ENCODE assay signal across 20 cellular contexts in genomic region chr7:34846976-34847375, GRCh38.
DNase-seq lines count a peak whose midpoint lies in the region; ATAC-seq and TF ChIP-seq lines count a peak whose summit lies in the region.
"Had no signal": no experiment of that assay in that cellular context is flagged by ENCODE, and none has a peak within 500 bp of the region (broad histone marks: within the 10 kb centered on the region; RNA-seq: fewer than 3 reads in every experiment).

No MANE protein-coding gene starts in this region.

- H4K20me1 ChIP-seq in GM23338 (replicated peaks; ENCODE audit: insufficient read depth) (no peaks in the 10 kb centered on the region), fibroblast of lung (ENCODE audit: control insufficient read depth, extremely low read depth, insufficient read depth, low read length) (no peaks in the 10 kb centered on the region)
- H4K20me1 ChIP-seq: BLaER1 treated with 17β-estradiol and CSF1 and Interleukin-3, amounts not matched to agents 10 nM and 100 nM had no signal

- no peak overlapping the region for H2BK120ac ChIP-seq in mesendoderm (ENCODE audit: low read depth, low read length)

- H3K36me3 Mint-ChIP-seq in GM23338 (ENCODE audit: low read depth) = no peaks in the 10 kb centered on the region; the same call in 2 of the 3 replicates
- H3K36me3 Mint-ChIP-seq: CD14-positive monocyte; CD8-positive, alpha-beta memory T cell had no signal

- no peak overlapping the region for H2AK5ac ChIP-seq in mesendoderm (ENCODE audit: low read length)

- H3K4me3 Mint-ChIP-seq in GM23338 = no peak overlapping the region
- no peak overlapping the region for H3K4me3 Mint-ChIP-seq in stimulated activated naive CD8-positive, alpha-beta T cell treated with anti-CD3 and anti-CD28 coated beads, Interleukin-15, amount 100 ng/mL, for 72 hours
- H3K4me3 Mint-ChIP-seq: CD14-positive monocyte; CD4-positive, alpha-beta T cell; CD8-positive, alpha-beta memory T cell had no signal

- H3K36me3 ChIP-seq in GM23338 (ENCODE audit: insufficient read depth) = no peaks in the 10 kb centered on the region
- no peaks in the 10 kb centered on the region for H3K36me3 ChIP-seq in fibroblast of lung (ENCODE audit: control insufficient read depth, insufficient read depth, low read length)
- no peaks in the 10 kb centered on the region for H3K36me3 ChIP-seq in mesendoderm (ENCODE audit: control insufficient read depth, insufficient read depth, low read length)
- H3K36me3 ChIP-seq: BE2C; BLaER1 treated with 17β-estradiol and CSF1 and Interleukin-3, amounts not matched to agents 10 nM and 100 nM had no signal

- H3K9me3 Mint-ChIP-seq in GM23338 = peaks cover 13% of the 10 kb centered on the region; the same call in 2 of the 3 replicates
- H3K9me3 Mint-ChIP-seq in stimulated activated naive CD8-positive, alpha-beta T cell treated with anti-CD3 and anti-CD28 coated beads, Interleukin-15, amount 100 ng/mL, for 72 hours = peaks cover 0 to 10% of the 10 kb centered on the region in 2 donors
- H3K9me3 Mint-ChIP-seq: CD4-positive, alpha-beta T cell had no signal

- no peak overlapping the region for H3K23ac ChIP-seq in mesendoderm (ENCODE audit: low read length)

- H3K4ac ChIP-seq in mesendoderm (ENCODE audit: low read depth, low read length) = no peak overlapping the region

- H3K4me3 ChIP-seq in GM23338 (no peak overlapping the region), fibroblast of lung (replicated peaks in 1 of 4; ENCODE audit: control extremely low read depth in 1 of 4, insufficient read depth in 1 of 4, low read depth in 3 of 4, low read length in 4 of 4) (no peak overlapping the region), mesendoderm (ENCODE audit: low read length) (no peak overlapping the region)
- H3K4me3 ChIP-seq: BLaER1 treated with 17β-estradiol and CSF1 and Interleukin-3, amounts not matched to agents 10 nM and 100 nM had no signal

- H3K27me3 ChIP-seq in GM23338 (ENCODE audit: insufficient read depth) = no peaks in the 10 kb centered on the region
- no peaks in the 10 kb centered on the region for H3K27me3 ChIP-seq in fibroblast of lung (ENCODE audit: control insufficient read depth, insufficient read depth, low read length)
- no peaks in the 10 kb centered on the region for H3K27me3 ChIP-seq in mesendoderm (ENCODE audit: insufficient read depth, low read length, poor library complexity)
- H3K27me3 ChIP-seq: BE2C; BLaER1 treated with 17β-estradiol and CSF1 and Interleukin-3, amounts not matched to agents 10 nM and 100 nM had no signal

- H3K27ac ChIP-seq in GM23338 (ENCODE audit: low read depth) (no peak overlapping the region), fibroblast of lung (ENCODE audit: insufficient read depth, low read length) (no peak overlapping the region), mesendoderm (ENCODE audit: low read depth, low read length) (no peak overlapping the region)
- H3K27ac ChIP-seq: 22Rv1; BLaER1 treated with 17β-estradiol and CSF1 and Interleukin-3, amounts not matched to agents 10 nM and 100 nM had no signal

- H3K27ac Mint-ChIP-seq in GM23338 = no peak overlapping the region
- no peak overlapping the region for H3K27ac Mint-ChIP-seq in stimulated activated naive CD8-positive, alpha-beta T cell treated with anti-CD3 and anti-CD28 coated beads, Interleukin-15, amount 100 ng/mL, for 72 hours
- H3K27ac Mint-ChIP-seq: CD14-positive monocyte; CD4-positive, alpha-beta T cell; CD8-positive, alpha-beta memory T cell had no signal

- H3K27me3 Mint-ChIP-seq in GM23338 (ENCODE audit: insufficient read depth, low read depth, poor library complexity) = no peaks in the 10 kb centered on the region
- peaks cover 40% of the 10 kb centered on the region for H3K27me3 Mint-ChIP-seq in stimulated activated naive CD8-positive, alpha-beta T cell treated with anti-CD3 and anti-CD28 coated beads, Interleukin-15, amount 100 ng/mL, for 72 hours

- ATAC-seq in GM23338 (no peak), GM18868 (IDR thresholded peaks at IDR 0.05; ENCODE audit: unreplicated experiment) (no peak)
- no peak for ATAC-seq in stimulated activated naive CD8-positive, alpha-beta T cell treated with anti-CD3 and anti-CD28 coated beads, Interleukin-15, amount 100 ng/mL, for 72 hours

- H2BK5ac ChIP-seq in mesendoderm (ENCODE audit: low read length) = no peak overlapping the region

- peaks cover 10% of the 10 kb centered on the region for H3K4me1 Mint-ChIP-seq in GM23338
- peaks cover 11% of the 10 kb centered on the region for H3K4me1 Mint-ChIP-seq in stimulated activated naive CD8-positive, alpha-beta T cell treated with anti-CD3 and anti-CD28 coated beads, Interleukin-15, amount 100 ng/mL, for 72 hours
- H3K4me1 Mint-ChIP-seq: CD14-positive monocyte had no signal

- TF ChIP-seq CTCF in GM23338 (conservative IDR thresholded peaks at IDR 0.05; ENCODE audit: low read depth in 2 of 2) (no peak), fibroblast of lung (conservative IDR thresholded peaks at IDR 0.05 in 1 of 2, IDR thresholded peaks at IDR 0.05 in 1 of 2; ENCODE audit: low read depth in 1 of 2, low read length in 2 of 2) (no peak)

- no peak overlapping the region for H4K8ac ChIP-seq in mesendoderm (ENCODE audit: low read depth, low read length)

- H3K4me2 ChIP-seq in GM23338 = no peak overlapping the region
- H3K4me2 ChIP-seq in fibroblast of lung (ENCODE audit: extremely low read depth, insufficient read depth, low read length) = no peak overlapping the region
- no peak overlapping the region for H3K4me2 ChIP-seq in mesendoderm (ENCODE audit: low read length)
- H3K4me2 ChIP-seq: BLaER1 treated with 17β-estradiol and CSF1 and Interleukin-3, amounts not matched to agents 10 nM and 100 nM had no signal

- no peak overlapping the region for H3K9ac ChIP-seq in fibroblast of lung (ENCODE audit: insufficient read depth, low read length)
- no peak overlapping the region for H3K9ac ChIP-seq in mesendoderm (ENCODE audit: low read length)
- H3K9ac ChIP-seq: BLaER1 treated with 17β-estradiol and CSF1 and Interleukin-3, amounts not matched to agents 10 nM and 100 nM had no signal

- H3F3A ChIP-seq in GM23338 (replicated peaks; ENCODE audit: low read depth) = no peaks in the 10 kb centered on the region

- no peak overlapping the region for H4K5ac ChIP-seq in mesendoderm (ENCODE audit: low read length)

- peak overlapping the region; percentile 38; the same call in 1 of the 2 replicates for H2AFZ ChIP-seq in GM23338
- no peak overlapping the region for H2AFZ ChIP-seq in fibroblast of lung (ENCODE audit: low read length)

- peaks cover 8% of the 10 kb centered on the region for H3K9me2 ChIP-seq in GM23338 (ENCODE audit: insufficient read depth)

- DNase-seq in GM23338 (ENCODE audit: low spot score) = no peak
- peak; percentile 23 for DNase-seq in astrocyte of the hippocampus (ENCODE audit: low read depth, low spot score)
- DNase-seq in fibroblast of lung (ENCODE audit: low read depth in 2 of 2) = peak; percentile 1 to 58
- DNase-seq in mesendoderm = no peak
- no peak for DNase-seq in stimulated activated naive CD8-positive, alpha-beta T cell treated with anti-CD3 and anti-CD28 coated beads, Interleukin-15, amount 100 ng/mL, for 72 hours
- no peak for DNase-seq in DMS 273 treated with DMSO at 0.1 percent for 48 hours (lab: John Stamatoyannopoulos, UW)
- no peak for DNase-seq in NCI-H1105 (lab: John Stamatoyannopoulos, UW)
- DNase-seq: AML-193; BE2C; CD4-positive, alpha-beta T cell; CD8-positive, alpha-beta memory T cell; DMS53; DMS79 treated with DMSO at 0.1 percent for 48 hours; GF-D8; H7; HCEC 1CT had no signal

- WGBS in mesendoderm (ENCODE audit: extremely low coverage, insufficient coverage, low lambda C conversion rate) = 100% methylated on average over 1 of the region's 5 CpGs

- no peak overlapping the region for H3K56ac ChIP-seq in mesendoderm (ENCODE audit: low read length)

- H3K18ac ChIP-seq in mesendoderm (ENCODE audit: low read length) = peak overlapping the region; percentile 76

- no peak overlapping the region for H2BK15ac ChIP-seq in mesendoderm (replicated peaks; ENCODE audit: low read depth)

- no peaks in the 10 kb centered on the region for H3K9me3 ChIP-seq in fibroblast of lung (ENCODE audit: control insufficient read depth, insufficient read depth, low read depth, low read length)
- H3K9me3 ChIP-seq: BE2C; BLaER1 treated with 17β-estradiol and CSF1 and Interleukin-3, amounts not matched to agents 10 nM and 100 nM had no signal

- H3K79me2 ChIP-seq in GM23338 (replicated peaks; ENCODE audit: insufficient read depth) (no peaks in the 10 kb centered on the region), fibroblast of lung (ENCODE audit: control insufficient read depth, insufficient read depth, low read length) (no peaks in the 10 kb centered on the region), mesendoderm (ENCODE audit: control insufficient read depth, insufficient read depth, low read length) (no peaks in the 10 kb centered on the region)

- no peaks in the 10 kb centered on the region for H3K79me1 ChIP-seq in mesendoderm (ENCODE audit: low read length)

- no peaks in the 10 kb centered on the region for H3K4me1 ChIP-seq in GM23338 (ENCODE audit: insufficient read depth)
- no peaks in the 10 kb centered on the region for H3K4me1 ChIP-seq in fibroblast of lung (ENCODE audit: control insufficient read depth, extremely low read depth, insufficient read depth, low read length)
- H3K4me1 ChIP-seq in mesendoderm (ENCODE audit: control insufficient read depth, low read depth, low read length) = peaks cover 16% of the 10 kb centered on the region
- H3K4me1 ChIP-seq: BE2C had no signal

TF ChIP-seq in GM23338, 12 proteins besides CTCF, POLR2A, EP300 and RAD21 (continues in another document):
- TF ChIP-seq CREB1 (CRISPR knock-in tag; IDR thresholded peaks at IDR 0.05; ENCODE audit: low read depth) = no peak
- no peak for TF ChIP-seq EZH2phosphoT487 (IDR thresholded peaks at IDR 0.05; ENCODE audit: unreplicated experiment)

Comparison
In these comparisons a context has a peak if more than half of its experiments do, and no peak if none do; other contexts are left out.
1. DNase-seq: peak in astrocyte of the hippocampus (single experiment) and fibroblast of lung (2 of 2); none in GM23338 (single experiment), mesendoderm (single experiment), stimulated activated naive CD8-positive, alpha-beta T cell treated with anti-CD3 and anti-CD28 coated beads, Interleukin-15, amount 100 ng/mL, for 72 hours (0 of 2), DMS 273 treated with DMSO at 0.1 percent for 48 hours (single experiment) and NCI-H1105 (single experiment).